ENCODE assay signal across 13 cellular contexts in the genomic region with DNA sequence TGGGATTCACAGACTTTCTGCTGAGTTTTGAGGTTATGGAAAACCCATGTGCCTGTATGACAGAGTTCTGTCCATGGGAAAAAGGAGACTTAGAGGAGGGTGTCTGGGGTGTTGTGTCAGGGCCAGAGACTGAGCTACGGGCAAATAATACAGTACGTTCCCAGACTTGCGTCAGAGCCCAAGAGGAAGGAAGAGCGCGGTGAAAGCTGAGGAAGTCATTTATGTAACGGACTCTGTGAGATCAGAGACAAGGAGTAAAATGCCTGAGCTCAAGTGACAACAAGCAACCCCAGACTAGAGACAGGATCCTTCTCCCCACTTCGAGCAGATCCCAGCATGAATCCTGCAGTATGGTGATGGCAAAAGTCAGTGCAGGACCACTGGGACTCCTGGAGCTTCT.
A peak's percentile ranks its signal among the peaks of the same experiment; 100 is the strongest.
DNase-seq lines count a peak whose midpoint lies in the region; ATAC-seq lines count a peak whose summit lies in the region.
"Had no signal": no experiment of that assay in that cellular context is flagged by ENCODE, and none has a peak within 500 bp of the region (broad histone marks: within the 10 kb centered on the region; RNA-seq: fewer than 3 reads in every experiment).

No MANE protein-coding gene starts in this region.

- intact Hi-C loops in left ventricle myocardium superior (cut with micrococcal nuclease) = no loop called here

- peak overlapping the region; percentile 13 for H3K4me3 ChIP-seq in Jurkat, Clone E6-1 (ENCODE audit: low read length)
- H3K4me3 ChIP-seq: prostate gland had no signal

- DNase-seq in Jurkat, Clone E6-1 (ENCODE audit: low read depth, low spot score) = peak; percentile 42
- DNase-seq in UCSD-AML1 (lab: John Stamatoyannopoulos, UW; ENCODE audit: unreplicated experiment) (peak; percentile 43), left ventricle myocardium superior (no peak), putamen (ENCODE audit: low spot score) (peak; percentile 2), NCI-H1436 (lab: John Stamatoyannopoulos, UW) (no peak)
- no peak for DNase-seq in activated CD4-positive, alpha-beta T cell treated with anti-CD3 and anti-CD28 coated beads for 4 hours
- DNase-seq: activated CD8-positive, alpha-beta memory T cell treated with anti-CD3 and anti-CD28 coated beads, Interleukin-2, amount 50 U/mL, for 48 hours; hippocampal formation; mesendoderm; NCI-H226 had no signal

- ATAC-seq in left ventricle myocardium superior (peak; percentile 53), HG03460 (IDR thresholded peaks at IDR 0.05; ENCODE audit: unreplicated experiment) (no peak), HG03520 (IDR thresholded peaks at IDR 0.05; ENCODE audit: unreplicated experiment) (no peak)

Comparison
In these comparisons a context has a peak if more than half of its experiments do, and no peak if none do; other contexts are left out.
1. DNase-seq: peak in Jurkat, Clone E6-1 (single experiment), UCSD-AML1 (single experiment) and putamen (single experiment); none in left ventricle myocardium superior (single experiment), NCI-H1436 (single experiment) and activated CD4-positive, alpha-beta T cell treated with anti-CD3 and anti-CD28 coated beads for 4 hours (0 of 2).